Comparison of ENCODE assay signal across 8 cellular contexts in genomic region chr12:120290541-120291312, GRCh38.
DNase-seq lines count a peak whose midpoint lies in the region; ATAC-seq and TF ChIP-seq lines count a peak whose summit lies in the region.

No MANE protein-coding gene starts in this region.

- POLR2A ChIA-PET in HEK293 (lab: Yijun Ruan, JAX) = interaction anchor here (0.5 to 5.2 kb wide), 46 partner anchors 8 to 1114 kb away, joined by 3 to 194 read pairs (median 6); partner anchors contain the start of genes BICDL1, POP5, PXN and RAB35

- no peaks in the 10 kb centered on the region for H3K9me3 ChIP-seq in HEK293 (ENCODE audit: control insufficient read depth, insufficient read depth, low read depth, low read length)
- no peaks in the 10 kb centered on the region for H3K9me3 ChIP-seq in adipocyte (ENCODE audit: control insufficient read depth, low read length)

- H3K36me3 ChIP-seq in HEK293 (ENCODE audit: control insufficient read depth in 2 of 2, insufficient read depth in 1 of 2, low read length in 2 of 2) = no peaks in the 10 kb centered on the region
- H3K36me3 ChIP-seq in adipocyte (ENCODE audit: control insufficient read depth, insufficient read depth, low read length, severe bottlenecking) = no peaks in the 10 kb centered on the region

- no peaks in the 10 kb centered on the region for H3K27me3 ChIP-seq in adipocyte (replicated peaks; ENCODE audit: control insufficient read depth, insufficient read depth, low read length)

- no peaks in the 10 kb centered on the region for H3K4me1 ChIP-seq in HEK293 (ENCODE audit: control insufficient read depth, insufficient read depth, low read length)
- H3K4me1 ChIP-seq in adipocyte (ENCODE audit: control insufficient read depth, insufficient read depth, low read length) = peaks cover 12% of the 10 kb centered on the region

- DNase-seq in OCI-M1 (lab: John Stamatoyannopoulos, UW) = peak; percentile 43
- DNase-seq in adipocyte (ENCODE audit: low read depth) = peak; percentile 24
- peak; percentile 59 for DNase-seq in left kidney (ENCODE audit: low read depth, low spot score)
- DNase-seq in stimulated activated CD8-positive, alpha-beta memory T cell treated with anti-CD3 and anti-CD28 coated beads, Interleukin-4, amount 100 ng/mL, for 48 hours = peak; percentile 58

- no peak for TF ChIP-seq CTCF in HEK293 (tag by site-specific recombination; IDR thresholded peaks at IDR 0.05)

- peak overlapping the region; percentile 2; the same call in 1 of the 2 replicates for H3K27ac ChIP-seq in HEK293 (ENCODE audit: extremely low read depth, low read depth, low read length)

- H3K9ac ChIP-seq in adipocyte (ENCODE audit: low read length) = peak overlapping the region; percentile 98

- CTCF ChIA-PET in HEK293 (lab: Yijun Ruan, JAX) = interaction anchor here (0.6 to 5.5 kb wide), 10 partner anchors 9 to 162 kb away, joined by 3 to 67 read pairs (median 3); partner anchors contain the start of genes PXN and SIRT4

- ATAC-seq in GM18502 (IDR thresholded peaks at IDR 0.05; ENCODE audit: poor library complexity, unreplicated experiment) (no peak), HG03442 (IDR thresholded peaks at IDR 0.05; ENCODE audit: unreplicated experiment) (no peak), HG02798 (IDR thresholded peaks at IDR 0.05; ENCODE audit: poor library complexity, unreplicated experiment) (no peak)

- H3K4me3 ChIP-seq in HEK293 (ENCODE audit: low read depth, low read length) = peak overlapping the region; percentile 29
- H3K4me3 ChIP-seq in adipocyte (ENCODE audit: low read length) = peak overlapping the region; percentile 63

TF ChIP-seq in HEK293, 187 proteins besides CTCF, POLR2A, EP300 and RAD21:
- TF ChIP-seq ZNF18 (tag by site-specific recombination; IDR thresholded peaks at IDR 0.05) (peak; percentile 91), ZNF335 (tag by site-specific recombination; conservative IDR thresholded peaks at IDR 0.05) (peak; percentile 92), IKZF3 (tag by site-specific recombination; IDR thresholded peaks at IDR 0.05) (0 out of 2 replicates have a peak, but pooled peaks have one; percentile 10), ZBTB17 (tag by site-specific recombination; IDR thresholded peaks at IDR 0.05) (no peak), ZNF274 (IDR thresholded peaks at IDR 0.05; ENCODE audit: low read length) (no peak), ZNF274 (tag by site-specific recombination; IDR thresholded peaks at IDR 0.05; ENCODE audit: borderline replicate concordance) (no peak), ZFP3 (tag by site-specific recombination; IDR thresholded peaks at IDR 0.05; ENCODE audit: low read depth) (0 out of 2 replicates have a peak, but pooled peaks have one; percentile 1), ZNF521 (tag by site-specific recombination; IDR thresholded peaks at IDR 0.05) (no peak), OSR2 (tag by site-specific recombination; IDR thresholded peaks at IDR 0.05) (0 out of 2 replicates have a peak, but pooled peaks have one; percentile 7)
